ENCODE assay signal across 8 cellular contexts in the genomic region with DNA sequence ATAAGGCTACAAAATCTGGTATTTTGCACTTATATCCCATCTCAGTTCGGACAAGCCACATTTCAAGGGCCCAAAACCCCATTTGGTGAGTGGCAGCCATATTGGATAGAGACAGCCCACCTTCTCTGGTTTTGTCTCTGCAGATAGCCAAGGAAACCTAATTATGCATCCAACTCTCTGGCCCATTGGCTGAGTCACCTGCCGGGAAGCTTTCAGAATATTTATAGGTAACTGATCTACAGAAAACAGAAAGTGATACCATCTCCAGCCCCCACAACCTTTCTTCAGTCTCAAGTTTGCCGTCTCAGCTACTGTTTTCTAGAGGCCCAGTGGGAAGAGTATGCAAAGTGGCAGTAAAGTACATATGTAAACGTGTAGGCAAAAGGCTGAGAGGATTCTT. TPM values are rescaled to one million over a fixed set of nuclear protein-coding genes. Genes with fewer than 3 reads are reported as not detected.
DNase-seq lines count a peak whose midpoint lies in the region; ATAC-seq lines count a peak whose summit lies in the region.

No MANE protein-coding gene starts in this region.

- H3K27me3 Mint-ChIP-seq in activated T-cell treated with anti-CD3 and anti-CD28 coated beads, Interleukin-2, amount 50 U/mL, for 72 hours (ENCODE audit: low read depth), result no peaks in the 10 kb centered on the region
- H3K27me3 Mint-ChIP-seq in stimulated activated naive B cell treated with anti-CD40 and anti-IgM and Interleukin-4, amounts not matched to agents 10 μg/mL and 1 μg/mL and 100 μg/mL, for 72 hours, result peaks cover 1 to 3% of the 10 kb centered on the region in 2 donors

- H3K4me1 Mint-ChIP-seq in activated T-cell treated with anti-CD3 and anti-CD28 coated beads, Interleukin-2, amount 50 U/mL, for 72 hours (ENCODE audit: low read depth), result peaks cover 79% of the 10 kb centered on the region
- H3K4me1 Mint-ChIP-seq in stimulated activated naive B cell treated with anti-CD40 and anti-IgM and Interleukin-4, amounts not matched to agents 10 μg/mL and 1 μg/mL and 100 μg/mL, for 72 hours, result peaks cover 19 to 29% of the 10 kb centered on the region in 2 donors

- H3K36me3 Mint-ChIP-seq in activated T-cell treated with anti-CD3 and anti-CD28 coated beads, Interleukin-2, amount 50 U/mL, for 72 hours (ENCODE audit: insufficient read depth in 2 of 2), result peaks cover 1 to 3% of the 10 kb centered on the region in 2 donors
- no peaks in the 10 kb centered on the region for H3K36me3 Mint-ChIP-seq in stimulated activated naive B cell treated with anti-CD40 and anti-IgM and Interleukin-4, amounts not matched to agents 10 μg/mL and 1 μg/mL and 100 μg/mL, for 72 hours

- H3K27ac Mint-ChIP-seq in activated T-cell treated with anti-CD3 and anti-CD28 coated beads, Interleukin-2, amount 50 U/mL, for 72 hours, result peak overlapping the region; percentile 99
- H3K27ac Mint-ChIP-seq in stimulated activated naive B cell treated with anti-CD40 and anti-IgM and Interleukin-4, amounts not matched to agents 10 μg/mL and 1 μg/mL and 100 μg/mL, for 72 hours, result peak overlapping the region; percentile 27

- H3K9me3 Mint-ChIP-seq in activated T-cell treated with anti-CD3 and anti-CD28 coated beads, Interleukin-2, amount 50 U/mL, for 72 hours, result peaks cover 0 to 2% of the 10 kb centered on the region in 2 donors
- H3K9me3 Mint-ChIP-seq in stimulated activated naive B cell treated with anti-CD40 and anti-IgM and Interleukin-4, amounts not matched to agents 10 μg/mL and 1 μg/mL and 100 μg/mL, for 72 hours, result no peaks in the 10 kb centered on the region

- ATAC-seq in HG03108 (IDR thresholded peaks at IDR 0.05; ENCODE audit: unreplicated experiment), result peak; percentile 97
- peak; percentile 89 to 91 for ATAC-seq in activated T-cell treated with anti-CD3 and anti-CD28 coated beads, Interleukin-2, amount 50 U/mL, for 72 hours (replicated peaks in 1 of 2)
- ATAC-seq in stimulated activated naive B cell treated with anti-CD40 and anti-IgM and Interleukin-4, amounts not matched to agents 10 μg/mL and 1 μg/mL and 100 μg/mL, for 72 hours (replicated peaks), result peak; percentile 98 to 99

- peak overlapping the region; percentile 42 to 81 for H3K4me3 Mint-ChIP-seq in activated T-cell treated with anti-CD3 and anti-CD28 coated beads, Interleukin-2, amount 50 U/mL, for 72 hours
- peak overlapping the region; percentile 7 to 63 for H3K4me3 Mint-ChIP-seq in stimulated activated naive B cell treated with anti-CD40 and anti-IgM and Interleukin-4, amounts not matched to agents 10 μg/mL and 1 μg/mL and 100 μg/mL, for 72 hours

- peak; percentile 68 for DNase-seq in activated CD8-positive, alpha-beta memory T cell treated with anti-CD3 and anti-CD28 coated beads for 24 hours
- no peak for DNase-seq in activated CD8-positive, alpha-beta memory T cell treated with anti-CD3 and anti-CD28 coated beads, Interleukin-2, amount 50 U/mL, for 4 hours
- peak; percentile 71 to 77 for DNase-seq in activated T-cell treated with anti-CD3 and anti-CD28 coated beads, Interleukin-2, amount 50 U/mL, for 72 hours
- DNase-seq in stimulated activated naive B cell treated with anti-CD40 and anti-IgM and Interleukin-4, amounts not matched to agents 10 μg/mL and 1 μg/mL and 100 μg/mL, for 72 hours, result peak; percentile 67
- DNase-seq in NCI-H524 (lab: John Stamatoyannopoulos, UW), result no peak
- no peak for DNase-seq in NCI-H345 (lab: John Stamatoyannopoulos, UW)
- no peak for DNase-seq in NCI-H446 treated with DMSO at 0.1 percent for 48 hours (lab: John Stamatoyannopoulos, UW)

RNA-seq across cellular contexts. Expression of a gene that starts 33.7 kb away (rescaled TPM):
- 100 to 1,000 TPM; 302 to 332 TPM for total RNA-seq in activated T-cell treated with anti-CD3 and anti-CD28 coated beads, Interleukin-2, amount 50 U/mL, for 72 hours

Comparison
In these comparisons a context has a peak if more than half of its experiments do, and no peak if none do; other contexts are left out.
1. DNase-seq: peak in activated CD8-positive, alpha-beta memory T cell treated with anti-CD3 and anti-CD28 coated beads for 24 hours (single experiment), activated T-cell treated with anti-CD3 and anti-CD28 coated beads, Interleukin-2, amount 50 U/mL, for 72 hours (2 of 2) and stimulated activated naive B cell treated with anti-CD40 and anti-IgM and Interleukin-4, amounts not matched to agents 10 μg/mL and 1 μg/mL and 100 μg/mL, for 72 hours (single experiment); none in activated CD8-positive, alpha-beta memory T cell treated with anti-CD3 and anti-CD28 coated beads, Interleukin-2, amount 50 U/mL, for 4 hours (single experiment), NCI-H524 (0 of 2), NCI-H345 (single experiment) and NCI-H446 treated with DMSO at 0.1 percent for 48 hours (single experiment).
2. Peak in every context shown above with its lines, with median percentiles within 50 percentile points of each other: ATAC-seq.